In genomic region chr19:17796013-17796837, GRCh38 we compare ENCODE assay signal across 17 cellular contexts. TPM values are rescaled to one million over a fixed set of nuclear protein-coding genes. Genes with fewer than 3 reads are reported as not detected.
A peak's percentile ranks its signal among the peaks of the same experiment; 100 is the strongest.
DNase-seq lines count a peak whose midpoint lies in the region; ATAC-seq lines count a peak whose summit lies in the region.
"Had no signal": no experiment of that assay in that cellular context is flagged by ENCODE, and none has a peak within 500 bp of the region (broad histone marks: within the 10 kb centered on the region; RNA-seq: fewer than 3 reads in every experiment).

No MANE protein-coding gene starts in this region.

- H3K27me3 Mint-ChIP-seq in T-helper 17 cell, result no peaks in the 10 kb centered on the region
- no peaks in the 10 kb centered on the region for H3K27me3 Mint-ChIP-seq in activated T-cell treated with anti-CD3 and anti-CD28 coated beads, Interleukin-2, amount 50 U/mL, for 24 hours
- H3K27me3 Mint-ChIP-seq: stimulated activated naive CD8-positive, alpha-beta T cell treated with anti-CD3 and anti-CD28 coated beads, Interleukin-15, amount 100 ng/mL, for 72 hours had no signal

- DNase-seq in HT-29 (ENCODE audit: low spot score) (peak; percentile 61), T-helper 17 cell (no peak), kidney tubule cell (ENCODE audit: low spot score) (peak; percentile 66), renal cortical epithelial cell (ENCODE audit: low read depth) (peak; percentile 8), NCI-H526 treated with DMSO at 0.1 percent for 48 hours (lab: John Stamatoyannopoulos, UW) (no peak)
- no peak for DNase-seq in activated T-cell treated with anti-CD3 and anti-CD28 coated beads, Interleukin-2, amount 50 U/mL, for 24 hours
- DNase-seq: activated CD4-positive, alpha-beta T cell treated with anti-CD3 and anti-CD28 coated beads, Interleukin-2, amount 50 U/mL, for 1 hour; activated T-cell treated with anti-CD3 and anti-CD28 coated beads, Interleukin-2, amount 50 U/mL, for 1 hour; caudate nucleus; midbrain; NCI-H82; SIG-M5; stimulated activated naive CD8-positive, alpha-beta T cell treated with anti-CD3 and anti-CD28 coated beads, Interleukin-15, amount 100 ng/mL, for 72 hours had no signal

- no peaks in the 10 kb centered on the region for H3K36me3 Mint-ChIP-seq in T-helper 17 cell (ENCODE audit: low read depth)
- H3K36me3 Mint-ChIP-seq in activated T-cell treated with anti-CD3 and anti-CD28 coated beads, Interleukin-2, amount 50 U/mL, for 24 hours (ENCODE audit: low read depth), result no peaks in the 10 kb centered on the region

- H3K4me3 Mint-ChIP-seq in T-helper 17 cell, result peak overlapping the region; percentile 86
- H3K4me3 Mint-ChIP-seq in activated T-cell treated with anti-CD3 and anti-CD28 coated beads, Interleukin-2, amount 50 U/mL, for 24 hours, result no peak overlapping the region

- ATAC-seq in T-helper 17 cell (no peak), HG03378 (IDR thresholded peaks at IDR 0.05; ENCODE audit: unreplicated experiment) (no peak), GM21423 (IDR thresholded peaks at IDR 0.05; ENCODE audit: unreplicated experiment) (no peak)
- ATAC-seq: GM12878; stimulated activated naive CD8-positive, alpha-beta T cell treated with anti-CD3 and anti-CD28 coated beads, Interleukin-15, amount 100 ng/mL, for 72 hours had no signal

- no peaks in the 10 kb centered on the region for H3K9me3 Mint-ChIP-seq in activated T-cell treated with anti-CD3 and anti-CD28 coated beads, Interleukin-2, amount 50 U/mL, for 24 hours
- H3K9me3 Mint-ChIP-seq: stimulated activated naive CD8-positive, alpha-beta T cell treated with anti-CD3 and anti-CD28 coated beads, Interleukin-15, amount 100 ng/mL, for 72 hours had no signal

- H3K4me1 Mint-ChIP-seq in T-helper 17 cell, result peaks cover 29% of the 10 kb centered on the region
- H3K4me1 Mint-ChIP-seq in activated T-cell treated with anti-CD3 and anti-CD28 coated beads, Interleukin-2, amount 50 U/mL, for 24 hours (ENCODE audit: low read depth), result peaks cover 55% of the 10 kb centered on the region

- H3K9me3 ChIP-seq in T-helper 17 cell (ENCODE audit: control insufficient read depth, low read length, poor library complexity, severe bottlenecking), result no peaks in the 10 kb centered on the region

- H3K27ac Mint-ChIP-seq in T-helper 17 cell, result peak overlapping the region; percentile 82
- H3K27ac Mint-ChIP-seq in activated T-cell treated with anti-CD3 and anti-CD28 coated beads, Interleukin-2, amount 50 U/mL, for 24 hours, result no peak overlapping the region

RNA-seq across cellular contexts. Expression of gene B3GNT3, which starts 1.3 kb away (rescaled TPM):
- total RNA-seq in HT-29 (2014; rRNA removed; shearing (Covaris generic)), result 44.3 and 49.6 TPM in 2 replicates
- total RNA-seq in T-helper 17 cell, result under 1 TPM; 0.52 to 0.94 TPM
- total RNA-seq in renal cortical epithelial cell, result 0.80 and 6.8 TPM in 2 replicates
- total RNA-seq: GM12878 had no signal

RNA-seq across cellular contexts. Expression of gene INSL3, which starts 25.1 kb away (rescaled TPM):
- total RNA-seq in HT-29 (2014; rRNA removed; shearing (Covaris generic)), result not detected in 2 replicates
- total RNA-seq in T-helper 17 cell, result 1 to 10 TPM; 5.0 to 9.1 TPM
- total RNA-seq in renal cortical epithelial cell, result not detected in 2 replicates
- total RNA-seq: M059J had no signal

RNA-seq across cellular contexts. Expression of gene FCHO1, which starts 44.9 kb away (rescaled TPM):
- 0.42 and 1.2 TPM in 2 replicates for total RNA-seq in HT-29 (2014; rRNA removed; shearing (Covaris generic))
- total RNA-seq in T-helper 17 cell, result 10 to 100 TPM; 69.2 to 71.9 TPM
- 0.80 and 3.3 TPM in 2 replicates for total RNA-seq in renal cortical epithelial cell

RNA-seq across cellular contexts. Expression of gene JAK3, which starts 51.6 kb away (rescaled TPM):
- 0.23 and 0.31 TPM in 2 replicates for total RNA-seq in HT-29 (2014; rRNA removed; shearing (Covaris generic))
- total RNA-seq in T-helper 17 cell (100 to 1,000 TPM; 149 to 211 TPM), renal cortical epithelial cell (2.3 and 3.7 TPM in 2 replicates)

Comparison
In these comparisons a context has a peak if more than half of its experiments do, and no peak if none do; other contexts are left out.
1. DNase-seq: peak in HT-29 (single experiment), kidney tubule cell (single experiment) and renal cortical epithelial cell (single experiment); none in T-helper 17 cell (0 of 3), activated T-cell treated with anti-CD3 and anti-CD28 coated beads, Interleukin-2, amount 50 U/mL, for 24 hours (single experiment) and NCI-H526 treated with DMSO at 0.1 percent for 48 hours (single experiment).
2. RNA of gene FCHO1, which starts 44.9 kb away (total RNA-seq): 69.2 to 71.9 TPM in T-helper 17 cell; 0.42 to 1.2 TPM in HT-29 and 0.80 to 3.3 TPM in renal cortical epithelial cell; every median in the first group is over 10 times any median in the second.